Comparison of ENCODE assay signal across 21 cellular contexts in genomic region chr18:50151876-50152275, GRCh38. TPM values are rescaled to one million over a fixed set of nuclear protein-coding genes. Genes with fewer than 3 reads are reported as not detected.
DNase-seq lines count a peak whose midpoint lies in the region; FAIRE-seq and TF ChIP-seq lines count a peak whose summit lies in the region.
"Had no signal": no experiment of that assay in that cellular context is flagged by ENCODE, and none has a peak within 500 bp of the region (broad histone marks: within the 10 kb centered on the region; RNA-seq: fewer than 3 reads in every experiment).

No MANE protein-coding gene starts in this region.

- H3K4me3 ChIP-seq in HFF-Myc (replicated peaks; ENCODE audit: low read depth, low read length), result no peak overlapping the region
- H3K4me3 ChIP-seq in cardiac fibroblast (replicated peaks in 1 of 2; ENCODE audit: low read depth in 2 of 2, low read length in 2 of 2), result no peak overlapping the region
- H3K4me3 ChIP-seq: BLaER1, colonic mucosa, heart right ventricle, SJCRH30, tibial nerve had no signal

- no peak for FAIRE-seq in GM19239 (lab: Jason Lieb, UNC)
- FAIRE-seq: D721Med, endothelial cell of umbilical vein had no signal

- TF ChIP-seq CTCF in HFF-Myc (IDR thresholded peaks at IDR 0.05; ENCODE audit: low read depth, low read length, missing control alignments) (no peak), cardiac fibroblast (IDR thresholded peaks at IDR 0.05; ENCODE audit: low read depth, low read length) (no peak)

- peak; percentile 5 for DNase-seq in HFF-Myc (ENCODE audit: extremely low read depth, low read depth)
- DNase-seq in OCI-M1 (lab: John Stamatoyannopoulos, UW), result peak; percentile 36
- peak; percentile 17 to 43 for DNase-seq in cardiac fibroblast (ENCODE audit: low read depth in 2 of 2)
- peak; percentile 52 for DNase-seq in renal cortical epithelial cell (ENCODE audit: low read depth)
- DNase-seq in GM19239 (ENCODE audit: insufficient read length, low spot score), result no peak
- no peak for DNase-seq in activated CD4-positive, alpha-beta T cell treated with anti-CD3 and anti-CD28 coated beads, Interleukin-2, amount 50 U/mL, for 4 hours
- no peak for DNase-seq in activated CD4-positive, alpha-beta T cell treated with anti-CD3 and anti-CD28 coated beads for 4 hours
- DNase-seq: activated effector memory CD4-positive, alpha-beta T cell treated with anti-CD3 and anti-CD28 coated beads, Interleukin-2, amount 50 U/mL, for 16 hours; amygdala; colonic mucosa; heart right ventricle; islet precursor cell; mesendoderm; NCI-H146; NCI-H446 treated with DMSO at 0.1 percent for 48 hours; SJCRH30 had no signal

RNA-seq across cellular contexts. Expression of gene MYO5B, which starts 43.1 kb away (rescaled TPM):
- 50.0 and 79.2 TPM in 2 replicates for total RNA-seq in renal cortical epithelial cell
- total RNA-seq: natural killer cell treated with Interleukin-12 subunit alpha and Interleukin-12 subunit beta and Interleukin-15 and Interleukin-18, amount 100 ng/mL, for 72 hours had no signal

Comparison
In these comparisons a context has a peak if more than half of its experiments do, and no peak if none do; other contexts are left out.
1. DNase-seq: peak in HFF-Myc (single experiment), OCI-M1 (single experiment), cardiac fibroblast (2 of 2) and renal cortical epithelial cell (single experiment); none in GM19239 (single experiment), activated CD4-positive, alpha-beta T cell treated with anti-CD3 and anti-CD28 coated beads, Interleukin-2, amount 50 U/mL, for 4 hours (0 of 2) and activated CD4-positive, alpha-beta T cell treated with anti-CD3 and anti-CD28 coated beads for 4 hours (0 of 2).